ENCODE assay signal across 21 cellular contexts in the genomic region with DNA sequence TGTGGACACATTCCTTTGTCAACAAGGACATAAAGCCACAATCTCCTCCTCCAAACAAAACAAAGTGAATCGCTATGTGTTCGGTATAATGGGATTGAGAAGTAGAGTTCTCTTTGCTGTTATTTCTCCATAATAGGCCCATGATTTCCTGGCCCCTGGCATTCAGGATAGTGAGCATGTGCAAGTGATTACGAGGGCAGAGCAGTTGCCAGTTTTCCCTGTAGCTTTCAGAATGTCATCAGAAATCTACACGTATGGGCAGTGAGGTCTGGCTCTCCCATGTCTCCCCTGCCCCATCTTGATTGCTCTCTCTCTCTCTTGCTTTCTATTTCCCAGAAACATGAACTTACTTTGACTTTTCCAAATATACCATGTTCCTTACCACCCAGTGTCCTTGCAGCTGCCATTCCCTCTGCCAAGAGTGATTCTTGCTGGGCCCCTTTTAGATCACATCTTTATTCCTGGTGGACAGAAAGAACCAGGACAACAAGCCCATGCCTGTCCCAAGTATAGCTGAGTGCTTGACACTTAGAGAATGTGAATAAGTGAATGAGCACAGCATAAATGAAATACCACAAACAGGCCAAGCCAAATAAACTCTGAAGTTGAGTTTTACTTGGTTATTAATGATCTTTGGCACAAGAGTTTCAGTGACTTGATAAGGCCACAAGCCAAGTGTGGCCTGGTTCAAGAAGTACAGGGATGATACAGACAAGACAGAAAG.
DNase-seq lines count a peak whose midpoint lies in the region; TF ChIP-seq lines count a peak whose summit lies in the region.
"Had no signal": no experiment of that assay in that cellular context is flagged by ENCODE, and none has a peak within 500 bp of the region (broad histone marks: within the 10 kb centered on the region; RNA-seq: fewer than 3 reads in every experiment).

No MANE protein-coding gene starts in this region.

- TF ChIP-seq CTCF in AG10803 (conservative IDR thresholded peaks at IDR 0.05; ENCODE audit: low read length) = no peak
- no peak for TF ChIP-seq CTCF in nephron (IDR thresholded peaks at IDR 0.05; ENCODE audit: unreplicated experiment in 3 of 3)

- no peak overlapping the region for H3K4me3 Mint-ChIP-seq in nephron
- H3K4me3 Mint-ChIP-seq: CD4-positive, CD25-positive, alpha-beta regulatory T cell; GM23338; H9 had no signal

- no peak overlapping the region for H3K4me3 ChIP-seq in AG10803 (ENCODE audit: low read length)
- H3K4me3 ChIP-seq: BLaER1, GM23338, K562, SJCRH30 had no signal

- H3K36me3 Mint-ChIP-seq in nephron (ENCODE audit: low read depth) = no peaks in the 10 kb centered on the region
- H3K36me3 Mint-ChIP-seq: CD4-positive, CD25-positive, alpha-beta regulatory T cell had no signal

- H3K9me3 Mint-ChIP-seq in nephron = no peaks in the 10 kb centered on the region
- H3K9me3 Mint-ChIP-seq: GM23338, H9 had no signal

- H3K27me3 Mint-ChIP-seq in nephron (ENCODE audit: low read depth) = no peaks in the 10 kb centered on the region
- H3K27me3 Mint-ChIP-seq: CD4-positive, CD25-positive, alpha-beta regulatory T cell had no signal

- H3K4me1 Mint-ChIP-seq in nephron = peaks cover 30% of the 10 kb centered on the region
- H3K4me1 Mint-ChIP-seq: CD4-positive, CD25-positive, alpha-beta regulatory T cell; GM23338; H9 had no signal

- DNase-seq in AG10803 (ENCODE audit: low read depth) = peak; percentile 50
- DNase-seq in astrocyte of the hippocampus (ENCODE audit: low read depth, low spot score) = peak; percentile 31
- DNase-seq in fibroblast of peridontal ligament (ENCODE audit: extremely low read depth) = peak; percentile 43
- no peak for DNase-seq in activated CD4-positive, alpha-beta T cell treated with anti-CD3 and anti-CD28 coated beads, Interleukin-2, amount 50 U/mL, for 4 hours
- DNase-seq in SHP77 treated with DMSO at 0.1 percent for 48 hours (lab: John Stamatoyannopoulos, UW) = no peak
- DNase-seq in NCI-H524 treated with DMSO at 0.1 percent for 48 hours (lab: John Stamatoyannopoulos, UW) = no peak
- DNase-seq: CD4-positive, CD25-positive, alpha-beta regulatory T cell; H9; Kasumi-1; NCI-H1105 treated with DMSO at 0.1 percent for 48 hours; NCI-H146; NCI-H1930; NCI-H2107; NCI-H526; NK-92 treated with Interleukin-12 subunit alpha and Interleukin-12 subunit beta, amount 100 ng/mL, for 24 hours; PC-3; SJCRH30 had no signal

- H3K27ac Mint-ChIP-seq in nephron = peak overlapping the region in 2 of 3 experiments; percentile 34 to 60
- H3K27ac Mint-ChIP-seq: CD4-positive, CD25-positive, alpha-beta regulatory T cell; GM23338; H9 had no signal

Comparison
In these comparisons a context has a peak if more than half of its experiments do, and no peak if none do; other contexts are left out.
1. DNase-seq: peak in AG10803 (single experiment), astrocyte of the hippocampus (single experiment) and fibroblast of peridontal ligament (single experiment); none in activated CD4-positive, alpha-beta T cell treated with anti-CD3 and anti-CD28 coated beads, Interleukin-2, amount 50 U/mL, for 4 hours (0 of 2), SHP77 treated with DMSO at 0.1 percent for 48 hours (single experiment) and NCI-H524 treated with DMSO at 0.1 percent for 48 hours (single experiment).